ENCODE assay signal across 9 cellular contexts in genomic region chr3:69368129-69368741, GRCh38. TPM values are rescaled to one million over a fixed set of nuclear protein-coding genes. Genes with fewer than 3 reads are reported as not detected.
DNase-seq lines count a peak whose midpoint lies in the region; ATAC-seq and TF ChIP-seq lines count a peak whose summit lies in the region.
"Had no signal": no experiment of that assay in that cellular context is flagged by ENCODE, and none has a peak within 500 bp of the region (broad histone marks: within the 10 kb centered on the region; RNA-seq: fewer than 3 reads in every experiment).

No MANE protein-coding gene starts in this region.

- no peaks in the 10 kb centered on the region for H3K27me3 ChIP-seq in CD4-positive, alpha-beta memory T cell (ENCODE audit: insufficient read depth, low read length)
- H3K27me3 ChIP-seq in thymus (ENCODE audit: control insufficient read depth, insufficient read depth) (no peaks in the 10 kb centered on the region), esophagus muscularis mucosa (no peaks in the 10 kb centered on the region)
- H3K27me3 ChIP-seq: pancreas had no signal

- no peak for TF ChIP-seq EP300 in esophagus muscularis mucosa (IDR thresholded peaks at IDR 0.05)

- POLR2A ChIA-PET in CD4-positive, alpha-beta memory T cell (lab: Charles Lee; ENCODE audit: partially characterized antibody): no interaction called here

- peak in 4 of 5 donors; percentile 37 to 46 (median 44) for DNase-seq in CD4-positive, alpha-beta memory T cell
- DNase-seq in chondrocyte (ENCODE audit: low spot score): no peak
- no peak for DNase-seq in hippocampal formation (lab: John Stamatoyannopoulos, UW)
- DNase-seq in amniotic stem cell (lab: John Stamatoyannopoulos, UW): no peak
- DNase-seq in esophagus muscularis mucosa (ENCODE audit: extremely low spot score): no peak
- DNase-seq: pancreas had no signal

- intact Hi-C loops in CD4-positive, alpha-beta memory T cell (cut with micrococcal nuclease): no loop called here
- intact Hi-C loops in esophagus muscularis mucosa (cut with DNase I): no loop called here

- no peaks in the 10 kb centered on the region for H3K9me3 ChIP-seq in CD4-positive, alpha-beta memory T cell (ENCODE audit: control insufficient read depth in 1 of 2, low read length in 2 of 2)
- H3K9me3 ChIP-seq in thymus (ENCODE audit: control insufficient read depth) (no peaks in the 10 kb centered on the region), esophagus muscularis mucosa (no peaks in the 10 kb centered on the region)
- H3K9me3 ChIP-seq: pancreas had no signal

- peak overlapping the region in 5 of 7 donors; percentile 6 to 54 (median 36) for H3K27ac Mint-ChIP-seq in CD4-positive, alpha-beta memory T cell
- H3K27ac Mint-ChIP-seq in chondrocyte (ENCODE audit: unreplicated experiment): peak overlapping the region; percentile 64

- CTCF ChIA-PET in CD4-positive, alpha-beta memory T cell (lab: Charles Lee; ENCODE audit: partially characterized antibody): interaction anchor here (1.3 kb wide), 1 partner anchor 9 kb away, joined by 3 read pairs; no protein-coding TSS in a partner anchor

- TF ChIP-seq CTCF in chondrocyte (IDR thresholded peaks at IDR 0.05) (no peak), esophagus muscularis mucosa (IDR thresholded peaks at IDR 0.05) (no peak)

- H3K27me3 Mint-ChIP-seq in CD4-positive, alpha-beta memory T cell: no peaks in the 10 kb centered on the region
- H3K27me3 Mint-ChIP-seq in chondrocyte (ENCODE audit: low read depth): no peaks in the 10 kb centered on the region

- H3K36me3 ChIP-seq in CD4-positive, alpha-beta memory T cell (ENCODE audit: insufficient read depth, low read length): no peaks in the 10 kb centered on the region
- H3K36me3 ChIP-seq in thymus (ENCODE audit: control insufficient read depth, insufficient read depth) (no peaks in the 10 kb centered on the region), esophagus muscularis mucosa (no peaks in the 10 kb centered on the region)
- H3K36me3 ChIP-seq: pancreas had no signal

- H3K4me1 Mint-ChIP-seq in CD4-positive, alpha-beta memory T cell: peaks cover 25 to 36% (median 31%) of the 10 kb centered on the region in 4 donors
- peaks cover 63% of the 10 kb centered on the region for H3K4me1 Mint-ChIP-seq in chondrocyte (ENCODE audit: low read depth)

- peak overlapping the region in 6 of 8 donors; percentile 23 to 65 (median 50) for H3K4me3 Mint-ChIP-seq in CD4-positive, alpha-beta memory T cell
- H3K4me3 Mint-ChIP-seq in chondrocyte (ENCODE audit: unreplicated experiment): no peak overlapping the region

- ATAC-seq in GM19397 (IDR thresholded peaks at IDR 0.05; ENCODE audit: unreplicated experiment) (peak; percentile 98), HG03432 (IDR thresholded peaks at IDR 0.05; ENCODE audit: unreplicated experiment) (peak; percentile 98)

- no peak for TF ChIP-seq POLR2A in esophagus muscularis mucosa (IDR thresholded peaks at IDR 0.05; ENCODE audit: low read depth)

- H3K4me3 ChIP-seq in CD4-positive, alpha-beta memory T cell (ENCODE audit: low read length in 2 of 2): no peak overlapping the region
- H3K4me3 ChIP-seq in thymus (ENCODE audit: low read length): no peak overlapping the region
- H3K4me3 ChIP-seq in esophagus muscularis mucosa: no peak overlapping the region
- H3K4me3 ChIP-seq: pancreas had no signal

- H3K27ac ChIP-seq in CD4-positive, alpha-beta memory T cell (ENCODE audit: low read depth, low read length): no peak overlapping the region
- H3K27ac ChIP-seq in thymus (ENCODE audit: low read depth) (peak overlapping the region; percentile 3), esophagus muscularis mucosa (replicated peaks in 1 of 4) (peak overlapping the region in 1 of 4 donors; percentile 18)
- H3K27ac ChIP-seq: pancreas had no signal

- 26% methylated on average over 5 of the region's 5 CpGs for WGBS in thymus
- 77% methylated on average over 5 of the region's 5 CpGs for WGBS in esophagus muscularis mucosa

- no peaks in the 10 kb centered on the region for H3K36me3 Mint-ChIP-seq in CD4-positive, alpha-beta memory T cell
- no peaks in the 10 kb centered on the region for H3K36me3 Mint-ChIP-seq in chondrocyte (ENCODE audit: low read depth)

- no peaks in the 10 kb centered on the region for H3K9me3 Mint-ChIP-seq in CD4-positive, alpha-beta memory T cell
- no peaks in the 10 kb centered on the region for H3K9me3 Mint-ChIP-seq in chondrocyte (ENCODE audit: low read depth)

- peaks cover 40% of the 10 kb centered on the region for H3K4me1 ChIP-seq in CD4-positive, alpha-beta memory T cell (ENCODE audit: insufficient read depth, low read length)
- H3K4me1 ChIP-seq in thymus (ENCODE audit: control insufficient read depth, insufficient read depth, low read length) (peaks cover 27% of the 10 kb centered on the region), esophagus muscularis mucosa (no peaks in the 10 kb centered on the region)

RNA-seq across cellular contexts. Expression of gene FRMD4B, which starts 17.7 kb away (rescaled TPM):
- 10 to 100 TPM; 14.9 to 18.3 TPM for total RNA-seq in CD4-positive, alpha-beta memory T cell
- polyA plus RNA-seq in CD4-positive, alpha-beta memory T cell: 10 to 100 TPM in 1 of 2 donors, 1 to 10 TPM in 1; 3.1 to 12.1 TPM
- 3.7 to 10.6 TPM (median 4.1 TPM) in 3 replicates for total RNA-seq in chondrocyte
- 12.8 TPM for polyA plus RNA-seq in thymus
- 10 to 100 TPM; 10.5 to 22.0 (median 14.8) TPM for total RNA-seq in esophagus muscularis mucosa

Comparison
In these comparisons a context has a peak if more than half of its experiments do, and no peak if none do; other contexts are left out.
1. DNase-seq: peak in CD4-positive, alpha-beta memory T cell (4 of 5); none in chondrocyte (single experiment), hippocampal formation (0 of 2), amniotic stem cell (single experiment) and esophagus muscularis mucosa (single experiment).